Comparison of ENCODE assay signal across 13 cellular contexts in the genomic region with DNA sequence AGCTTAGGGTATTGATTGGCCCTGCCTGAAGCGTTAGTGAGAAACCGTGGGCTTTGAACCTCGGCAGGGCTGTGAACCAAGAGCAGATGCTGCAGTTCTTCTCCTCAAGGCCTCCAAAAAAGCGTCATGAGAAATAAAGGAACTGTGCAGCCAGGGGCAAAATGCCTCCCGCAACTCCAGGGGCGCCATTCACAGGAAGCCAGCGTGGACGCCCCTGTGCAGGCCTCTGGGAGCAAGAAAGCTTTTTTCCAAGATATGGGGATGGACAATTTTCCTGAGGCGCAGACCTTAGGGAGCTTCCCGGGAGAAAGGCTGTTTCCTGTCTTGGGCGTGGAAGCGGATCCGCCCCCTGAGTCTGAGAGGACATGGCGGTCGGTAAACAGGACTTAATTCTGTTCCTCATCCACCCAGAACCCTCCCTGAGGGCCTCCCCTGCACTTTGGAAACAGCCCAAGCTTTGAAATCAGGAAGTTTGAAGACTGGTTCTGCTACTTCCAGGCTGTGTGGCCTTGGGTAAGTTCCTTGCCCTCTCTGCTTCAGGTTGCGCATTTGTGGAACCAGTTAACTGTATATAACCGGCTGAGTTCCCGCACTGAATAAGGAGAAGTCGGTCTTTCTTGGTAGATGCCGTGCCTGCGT. TPM values are rescaled to one million over a fixed set of nuclear protein-coding genes. Genes with fewer than 3 reads are reported as not detected.
DNase-seq lines count a peak whose midpoint lies in the region; ATAC-seq, FAIRE-seq and TF ChIP-seq lines count a peak whose summit lies in the region.
"Had no signal": no experiment of that assay in that cellular context is flagged by ENCODE, and none has a peak within 500 bp of the region (broad histone marks: within the 10 kb centered on the region; RNA-seq: fewer than 3 reads in every experiment).

No MANE protein-coding gene starts in this region.

- H3K36me3 ChIP-seq in astrocyte (ENCODE audit: insufficient read depth, low read length) = no peaks in the 10 kb centered on the region

- FAIRE-seq in astrocyte (lab: Jason Lieb, UNC) = no peak
- FAIRE-seq: D721Med had no signal

- peak overlapping the region; percentile 71 for H3K4me2 ChIP-seq in astrocyte (ENCODE audit: low read length)

- H3K4me3 Mint-ChIP-seq in astrocyte (ENCODE audit: unreplicated experiment) = peak overlapping the region; percentile 77
- H3K4me3 Mint-ChIP-seq in mesothelial cell of epicardium = no peak overlapping the region
- H3K4me3 Mint-ChIP-seq in type B pancreatic cell = peak overlapping the region; percentile 65
- H3K4me3 Mint-ChIP-seq in naive thymus-derived CD8-positive, alpha-beta T cell = no peak overlapping the region
- H3K4me3 Mint-ChIP-seq: activated B cell treated with CpG ODN at 0.5 μM for 24 hours had no signal

- peak overlapping the region; percentile 84 for H3K27ac ChIP-seq in astrocyte (ENCODE audit: low read depth, low read length)

- H4K20me1 ChIP-seq in astrocyte (ENCODE audit: insufficient read depth, low read length) = no peaks in the 10 kb centered on the region

- TF ChIP-seq POLR2A in erythroblast (IDR thresholded peaks at IDR 0.05; ENCODE audit: low read length) = no peak

- no peak overlapping the region for H2AFZ ChIP-seq in astrocyte (ENCODE audit: low read depth, low read length)

- H3K4me1 Mint-ChIP-seq in astrocyte (ENCODE audit: low read depth, unreplicated experiment) (peaks cover 26% of the 10 kb centered on the region), mesothelial cell of epicardium (peaks cover 47% of the 10 kb centered on the region), type B pancreatic cell (ENCODE audit: unreplicated experiment) (peaks cover 23% of the 10 kb centered on the region)
- no peaks in the 10 kb centered on the region for H3K4me1 Mint-ChIP-seq in naive thymus-derived CD8-positive, alpha-beta T cell
- H3K4me1 Mint-ChIP-seq: activated B cell treated with CpG ODN at 0.5 μM for 24 hours had no signal

- H3K9me3 Mint-ChIP-seq in astrocyte (ENCODE audit: unreplicated experiment) (no peaks in the 10 kb centered on the region), mesothelial cell of epicardium (no peaks in the 10 kb centered on the region), type B pancreatic cell (peaks cover 4% of the 10 kb centered on the region)
- H3K9me3 Mint-ChIP-seq in naive thymus-derived CD8-positive, alpha-beta T cell = no peaks in the 10 kb centered on the region
- H3K9me3 Mint-ChIP-seq: activated B cell treated with CpG ODN at 0.5 μM for 24 hours had no signal

- H3K4me3 ChIP-seq in astrocyte (ENCODE audit: insufficient read depth, low read depth, low read length) = no peak overlapping the region
- H3K4me3 ChIP-seq: coronary artery had no signal

- no peaks in the 10 kb centered on the region for H3K9me3 ChIP-seq in astrocyte (ENCODE audit: insufficient read depth, low read depth, low read length)

- POLR2A ChIA-PET in naive thymus-derived CD8-positive, alpha-beta T cell (lab: Charles Lee) = no interaction called here

- H3K36me3 Mint-ChIP-seq in astrocyte (ENCODE audit: low read depth, unreplicated experiment) (no peaks in the 10 kb centered on the region), mesothelial cell of epicardium (no peaks in the 10 kb centered on the region), type B pancreatic cell (no peaks in the 10 kb centered on the region)
- H3K36me3 Mint-ChIP-seq in naive thymus-derived CD8-positive, alpha-beta T cell = no peaks in the 10 kb centered on the region

- H3K4me1 ChIP-seq in astrocyte (ENCODE audit: insufficient read depth, low read length) = peaks cover 22% of the 10 kb centered on the region

- ATAC-seq in naive thymus-derived CD8-positive, alpha-beta T cell = no peak

- H3K27me3 Mint-ChIP-seq in astrocyte (ENCODE audit: low read depth, unreplicated experiment) (no peaks in the 10 kb centered on the region), mesothelial cell of epicardium (ENCODE audit: low read depth) (no peaks in the 10 kb centered on the region), type B pancreatic cell (no peaks in the 10 kb centered on the region)
- peaks cover 0 to 2% (median 0%) of the 10 kb centered on the region in 5 donors for H3K27me3 Mint-ChIP-seq in naive thymus-derived CD8-positive, alpha-beta T cell

- H3K27ac Mint-ChIP-seq in astrocyte (ENCODE audit: unreplicated experiment) (peak overlapping the region; percentile 100), mesothelial cell of epicardium (peak overlapping the region; percentile 93), type B pancreatic cell (peak overlapping the region; percentile 95)
- H3K27ac Mint-ChIP-seq in naive thymus-derived CD8-positive, alpha-beta T cell = peak overlapping the region in 1 of 10 donors; percentile 20
- H3K27ac Mint-ChIP-seq: activated B cell treated with CpG ODN at 0.5 μM for 24 hours had no signal

- TF ChIP-seq CTCF in astrocyte (IDR thresholded peaks at IDR 0.05; ENCODE audit: insufficient read depth, low read depth, low read length) (no peak), mesothelial cell of epicardium (IDR thresholded peaks at IDR 0.05; ENCODE audit: unreplicated experiment) (no peak), type B pancreatic cell (conservative IDR thresholded peaks at IDR 0.05) (no peak)

- DNase-seq in NCI-H748 (lab: John Stamatoyannopoulos, UW; ENCODE audit: unreplicated experiment) = peak; percentile 25
- no peak for DNase-seq in NCI-H748 treated with DMSO at 0.1 percent for 48 hours (lab: John Stamatoyannopoulos, UW)
- no peak for DNase-seq in astrocyte (ENCODE audit: low read depth)
- no peak for DNase-seq in mesothelial cell of epicardium (ENCODE audit: low spot score in 2 of 2, unreplicated experiment in 2 of 2)
- no peak for DNase-seq in type B pancreatic cell (ENCODE audit: extremely low spot score, unreplicated experiment)
- DNase-seq in naive thymus-derived CD8-positive, alpha-beta T cell = no peak
- DNase-seq in mesenteric fat pad (ENCODE audit: low spot score) = no peak
- DNase-seq in erythroblast (lab: John Stamatoyannopoulos, UW) = no peak
- DNase-seq: activated B cell treated with CpG ODN at 0.5 μM for 24 hours, NCI-H1436, NCI-H526 treated with DMSO at 0.1 percent for 48 hours had no signal

- no peaks in the 10 kb centered on the region for H3K79me2 ChIP-seq in astrocyte (ENCODE audit: insufficient read depth, low read length)

- no peaks in the 10 kb centered on the region for H3K27me3 ChIP-seq in astrocyte (ENCODE audit: insufficient read depth, low read length)

- peak overlapping the region; percentile 46 for H3K9ac ChIP-seq in astrocyte (ENCODE audit: low read length)

RNA-seq across cellular contexts. Expression of a gene that starts 29.6 kb away (rescaled TPM):
- total RNA-seq in astrocyte (12.2 and 14.5 TPM in 2 replicates), mesothelial cell of epicardium (11.3 to 12.7 TPM (median 12.0 TPM) in 3 replicates), type B pancreatic cell (ENCODE audit: low replicate concordance) (11.4 and 31.1 TPM in 2 replicates), mesenteric fat pad (57.0 TPM)
- under 1 TPM; 0.82 to 0.99 TPM for total RNA-seq in naive thymus-derived CD8-positive, alpha-beta T cell
- polyA plus RNA-seq in naive thymus-derived CD8-positive, alpha-beta T cell = not detected

Comparison
In these comparisons a context has a peak if more than half of its experiments do, and no peak if none do; other contexts are left out.
1. H3K4me3 Mint-ChIP-seq: peak in astrocyte (single experiment) and type B pancreatic cell (single experiment); none in mesothelial cell of epicardium (single experiment) and naive thymus-derived CD8-positive, alpha-beta T cell (0 of 10).